21 cellular contexts compared by ENCODE assay signal in the genomic region with DNA sequence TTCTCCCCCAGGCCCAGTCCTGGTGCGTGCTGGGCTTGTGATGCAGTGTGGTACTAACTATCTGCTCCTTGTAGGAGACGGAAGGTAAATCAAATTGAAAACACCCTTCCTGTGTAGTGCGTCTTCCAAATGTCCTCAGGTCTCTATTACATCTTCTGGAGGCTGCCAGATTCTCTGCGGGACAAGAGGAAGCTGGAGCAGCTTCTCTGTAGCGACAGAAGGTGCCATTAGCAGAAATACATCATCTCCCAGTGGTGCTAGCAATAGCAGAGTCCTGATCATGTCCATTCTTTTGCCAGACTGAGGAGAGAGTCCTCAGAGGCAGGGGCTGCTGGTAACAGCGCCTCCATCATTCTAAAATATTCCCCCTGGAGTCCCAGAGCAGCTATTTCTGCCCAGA.
"Had no signal": no experiment of that assay in that cellular context is flagged by ENCODE, and none has a peak within 500 bp of the region (broad histone marks: within the 10 kb centered on the region; RNA-seq: fewer than 3 reads in every experiment).

No MANE protein-coding gene starts in this region.

- H3K27me3 ChIP-seq: foreskin keratinocyte, pancreas, testis, tibial nerve had no signal

- H3K36me3 ChIP-seq: pancreas, spleen, tibial nerve had no signal

- H3K9me3 ChIP-seq: pancreas, psoas muscle, spleen, testis, tibial nerve had no signal

- H3K27ac ChIP-seq: epithelial cell of prostate, foreskin keratinocyte, pancreas, psoas muscle, spleen, testis, tibial nerve had no signal

- H3K4me3 ChIP-seq: lung, pancreas, psoas muscle, spleen, testis, tibial nerve had no signal

- H3K4me1 ChIP-seq: pancreas, psoas muscle, testis had no signal

- DNase-seq: effector memory CD8-positive, alpha-beta T cell; foreskin keratinocyte; head of caudate nucleus; hippocampal formation; left colon; left ventricle myocardium superior; mesendoderm; naive thymus-derived CD4-positive, alpha-beta T cell; nucleus accumbens; pancreas; psoas muscle; spleen; stimulated activated CD4-positive, alpha-beta T cell treated with anti-CD3 and anti-CD28 coated beads, Interleukin-15, amount 100 ng/mL, for 24 hours; stimulated activated CD4-positive, alpha-beta T cell treated with anti-CD3 and anti-CD28 coated beads, Interleukin-1b, Interleukin-23, amount 100 ng/mL, for 48 hours; stimulated activated CD4-positive, alpha-beta T cell treated with anti-CD3 and anti-CD28 coated beads, Interleukin-4, amount 100 ng/mL, for 24 hours; stimulated activated naive B cell treated with anti-CD40 and anti-IgM and Interleukin-4, amounts not matched to agents 10 μg/mL and 1 μg/mL and 100 μg/mL, for 72 hours; stimulated activated naive CD8-positive, alpha-beta T cell treated with anti-CD3 and anti-CD28 coated beads, Interleukin-15, amount 100 ng/mL, for 72 hours; testis had no signal
